ENCODE assay signal across 6 cellular contexts in the genomic region with DNA sequence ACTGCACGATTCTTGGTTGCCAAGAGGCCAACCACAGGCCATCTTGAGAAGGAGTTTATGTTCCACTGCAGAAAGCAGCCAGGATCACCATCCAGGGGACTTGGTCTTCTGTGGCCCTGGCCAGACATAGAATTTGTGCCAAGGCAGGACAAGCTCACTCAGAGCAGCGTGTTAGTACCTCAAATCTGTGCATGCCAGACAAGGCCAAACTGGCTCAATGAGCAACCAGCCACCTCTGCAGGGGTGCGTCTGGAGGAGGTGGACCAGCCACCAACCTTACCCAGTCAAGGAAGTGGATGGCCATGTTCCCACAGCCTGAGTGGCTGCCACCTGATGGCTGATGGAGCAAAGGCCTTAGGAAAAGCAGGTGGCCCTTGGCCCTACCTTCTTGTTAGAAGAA. TPM values are rescaled to one million over a fixed set of nuclear protein-coding genes. Genes with fewer than 3 reads are reported as not detected.
"Had no signal": no experiment of that assay in that cellular context is flagged by ENCODE, and none has a peak within 500 bp of the region (broad histone marks: within the 10 kb centered on the region; RNA-seq: fewer than 3 reads in every experiment).

No MANE protein-coding gene starts in this region.

RNA-seq across cellular contexts. Expression of gene POTEM, which starts 48.0 kb away (rescaled TPM):
- total RNA-seq: HepG2, HT-29, HT1080, IMR-90, K562 had no signal
- polyA plus RNA-seq: HepG2, IgD-negative memory B cell, IMR-90, K562 had no signal
